23 cellular contexts compared by ENCODE assay signal in the genomic region with DNA sequence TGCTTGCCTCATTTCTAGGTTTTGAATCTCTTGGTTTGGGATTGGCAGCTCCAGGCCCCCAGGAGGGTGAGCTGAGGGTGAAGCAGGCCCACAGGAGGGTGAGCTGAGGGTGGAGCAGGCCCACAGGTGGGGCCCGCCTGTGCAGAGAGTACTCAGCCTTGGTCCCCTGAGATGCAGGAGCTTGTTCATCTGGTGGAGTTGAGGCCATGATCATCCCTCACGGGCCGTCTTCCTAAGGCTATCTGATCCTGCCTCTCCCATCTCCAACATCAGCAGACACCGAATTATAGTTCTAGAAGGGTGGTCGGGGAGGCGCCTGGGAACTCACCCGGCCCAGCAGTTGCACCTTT.
"Had no signal": no experiment of that assay in that cellular context is flagged by ENCODE, and none has a peak within 500 bp of the region (broad histone marks: within the 10 kb centered on the region; RNA-seq: fewer than 3 reads in every experiment).

No MANE protein-coding gene starts in this region.

- H3K36me3 ChIP-seq: colonic mucosa, pancreas, uterus had no signal

- H3K4me3 ChIP-seq: body of pancreas, colonic mucosa, dorsolateral prefrontal cortex, pancreas, psoas muscle, uterus had no signal

- H3K27me3 ChIP-seq: body of pancreas, colonic mucosa, dorsolateral prefrontal cortex, pancreas, uterus had no signal

- DNase-seq: activated CD4-positive, alpha-beta T cell treated with anti-CD3 and anti-CD28 coated beads for 4 hours; activated CD4-positive, alpha-beta T cell treated with anti-CD3 and anti-CD28 coated beads, Interleukin-2, amount 50 U/mL, for 4 hours; activated naive CD4-positive, alpha-beta T cell; activated T-cell treated with anti-CD3 and anti-CD28 coated beads for 4 hours; activated T-cell treated with anti-CD3 and anti-CD28 coated beads, Interleukin-2, amount 50 U/mL, for 72 hours; body of pancreas; colonic mucosa; dorsolateral prefrontal cortex; effector memory CD8-positive, alpha-beta T cell; foreskin fibroblast; head of caudate nucleus; hippocampal formation; left colon; nephron progenitor cell; nucleus accumbens; stimulated activated CD4-positive, alpha-beta T cell treated with anti-CD3 and anti-CD28 coated beads, Interleukin-2, amount 100 ng/mL, for 48 hours; stimulated activated naive CD8-positive, alpha-beta T cell treated with anti-CD3 and anti-CD28 coated beads, Interleukin-15, Interleukin-2, amounts not matched to agents 100 U/mL and 50 U/mL, for 24 hours; T-helper 1 cell had no signal

- H3K9me3 ChIP-seq: body of pancreas, colonic mucosa, pancreas, psoas muscle, uterus had no signal

- H3K4me1 ChIP-seq: body of pancreas, colonic mucosa, pancreas, psoas muscle, uterus had no signal

- FAIRE-seq: keratinocyte, pancreas had no signal

- ATAC-seq: activated naive CD4-positive, alpha-beta T cell treated with anti-CD3 and anti-CD28 coated beads, Interleukin-2, amount 50 U/mL, for 72 hours; activated T-cell treated with anti-CD3 and anti-CD28 coated beads, Interleukin-2, amount 50 U/mL, for 72 hours; body of pancreas; effector memory CD8-positive, alpha-beta T cell; left colon; pancreas; psoas muscle; stimulated activated naive CD8-positive, alpha-beta T cell treated with anti-CD3 and anti-CD28 coated beads, Interleukin-15, Interleukin-2, amounts not matched to agents 100 U/mL and 50 U/mL, for 24 hours had no signal

- H3K27ac ChIP-seq: body of pancreas, colonic mucosa, dorsolateral prefrontal cortex, pancreas, psoas muscle had no signal
